8 cellular contexts compared by ENCODE assay signal in the genomic region with DNA sequence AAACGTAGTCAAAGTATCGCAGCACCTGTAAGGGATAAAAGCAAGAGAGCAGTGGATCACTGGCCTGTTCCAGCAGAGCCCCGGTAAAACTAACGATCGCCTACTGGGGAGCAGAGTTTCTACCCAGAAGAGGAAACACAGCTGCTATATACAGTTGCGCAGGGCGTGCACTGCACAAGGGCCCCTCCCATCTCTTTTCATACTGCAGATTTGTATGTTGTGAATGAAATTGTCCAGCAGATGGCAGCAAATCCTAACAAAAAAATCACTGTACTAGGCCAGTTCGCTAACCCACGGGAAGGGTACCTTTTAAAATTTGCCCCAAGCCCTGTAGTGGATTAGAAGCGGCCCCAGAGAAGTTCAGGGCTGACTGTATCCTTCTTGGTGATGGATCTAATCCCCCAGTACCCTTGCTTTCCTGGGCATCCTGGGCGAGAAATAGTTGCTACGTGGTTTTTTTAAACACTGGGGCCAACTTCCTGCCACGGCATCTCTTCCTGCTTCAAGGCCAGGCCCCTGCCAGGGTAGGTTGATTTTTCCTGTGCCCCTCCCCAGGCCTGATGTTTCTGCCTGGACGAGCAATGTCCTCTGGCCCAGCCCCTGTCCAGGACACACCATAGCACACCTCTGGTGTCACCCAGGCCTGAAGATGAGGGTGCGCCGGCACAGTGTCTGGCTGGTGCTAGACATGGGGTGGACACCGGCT.
DNase-seq lines count a peak whose midpoint lies in the region; ATAC-seq, FAIRE-seq and TF ChIP-seq lines count a peak whose summit lies in the region.

No MANE protein-coding gene starts in this region.

- DNase-seq in GM04504 (ENCODE audit: low read depth) (peak; percentile 53), SHP77 treated with DMSO at 0.1 percent for 48 hours (lab: John Stamatoyannopoulos, UW) (peak; percentile 37), foreskin keratinocyte (peak; percentile 24 to 43), pancreas (peak in 3 of 6 donors; percentile 39 to 59 (median 47)), transverse colon (peak; percentile 58)
- DNase-seq in Jurkat, Clone E6-1 (ENCODE audit: low read depth, low spot score), result peak; percentile 87
- peak; percentile 72 for DNase-seq in activated T-helper 1 cell treated with anti-CD3 and anti-CD28 coated beads, Interleukin-12 subunit alpha, Interleukin-12 subunit beta, Interleukin-2, Interleukin-4 antibody, amounts not matched to agents 30 ng/mL and 10 ng/mL and 1 ng/mL, durations not matched to agents 14 hours and 24 hours and 36 hours (ENCODE audit: low spot score)

- intact Hi-C loops in activated T-helper 1 cell treated with anti-CD3 and anti-CD28 coated beads, Interleukin-12 subunit alpha, Interleukin-12 subunit beta, Interleukin-2, Interleukin-4 antibody, amounts not matched to agents 30 ng/mL and 10 ng/mL and 1 ng/mL, durations not matched to agents 14 hours and 24 hours and 36 hours (cut with micrococcal nuclease), result loop anchor here (1.0 to 5.0 kb wide), 6 partner anchors 69 to 1209 kb away; no protein-coding TSS in a partner anchor
- intact Hi-C loops in pancreas (cut with DNase I), result loop anchor here in 2 of 3 donors (5.0 kb wide), 1 partner anchor 310 kb away; no protein-coding TSS in a partner anchor
- intact Hi-C loops in transverse colon (cut with DNase I; ENCODE audit: low total_unique reads), result loop anchor here (1.0 kb wide), 1 partner anchor 312 kb away; no protein-coding TSS in a partner anchor

- 32 to 40% methylated on average over 17 of the region's 17 CpGs for WGBS in pancreas, 2 donors
- WGBS in transverse colon (ENCODE audit: low coverage in 1 of 2), 2 donors, result 29 to 33% methylated on average over 6 to 17 of the region's 17 CpGs

- TF ChIP-seq CTCF in foreskin keratinocyte (conservative IDR thresholded peaks at IDR 0.05) (peak; percentile 83), pancreas (IDR thresholded peaks at IDR 0.05) (peak; percentile 33 to 69 (median 46)), transverse colon (IDR thresholded peaks at IDR 0.05) (peak; percentile 63 to 81 (median 72))

- peak; percentile 60 for ATAC-seq in foreskin keratinocyte
- peak; percentile 96 to 98 (median 96) for ATAC-seq in pancreas
- no peak for ATAC-seq in HG03045 (IDR thresholded peaks at IDR 0.05; ENCODE audit: unreplicated experiment)

- H3K4me3 ChIP-seq in Jurkat, Clone E6-1 (ENCODE audit: low read length), result peak overlapping the region; percentile 40
- H3K4me3 ChIP-seq in pancreas (no peak overlapping the region), transverse colon (no peak overlapping the region)

- H3K4me1 Mint-ChIP-seq in activated T-helper 1 cell treated with anti-CD3 and anti-CD28 coated beads, Interleukin-12 subunit alpha, Interleukin-12 subunit beta, Interleukin-2, Interleukin-4 antibody, amounts not matched to agents 30 ng/mL and 10 ng/mL and 1 ng/mL, durations not matched to agents 14 hours and 24 hours and 36 hours (ENCODE audit: low read depth), result peaks cover 16% of the 10 kb centered on the region

- peak overlapping the region; percentile 71 for H3K27ac Mint-ChIP-seq in activated T-helper 1 cell treated with anti-CD3 and anti-CD28 coated beads, Interleukin-12 subunit alpha, Interleukin-12 subunit beta, Interleukin-2, Interleukin-4 antibody, amounts not matched to agents 30 ng/mL and 10 ng/mL and 1 ng/mL, durations not matched to agents 14 hours and 24 hours and 36 hours

- H3K27me3 Mint-ChIP-seq in activated T-helper 1 cell treated with anti-CD3 and anti-CD28 coated beads, Interleukin-12 subunit alpha, Interleukin-12 subunit beta, Interleukin-2, Interleukin-4 antibody, amounts not matched to agents 30 ng/mL and 10 ng/mL and 1 ng/mL, durations not matched to agents 14 hours and 24 hours and 36 hours (ENCODE audit: insufficient read depth), result peaks cover 4% of the 10 kb centered on the region

- no peaks in the 10 kb centered on the region for H3K9me3 ChIP-seq in pancreas
- no peaks in the 10 kb centered on the region for H3K9me3 ChIP-seq in transverse colon

- in situ Hi-C loops in transverse colon (cut with MboI; ENCODE audit: low pct_ligation_motif_present in 1 of 4, low pct_unique_long_range_greater_than_20kb in 1 of 4, low sequenced_read_pairs in 3 of 4), result loop anchor here (5.0 to 25.0 kb wide), 2 partner anchors 315 to 435 kb away; no protein-coding TSS in a partner anchor

- no peak for FAIRE-seq in pancreas (lab: Jason Lieb, UNC)

- H3K27me3 ChIP-seq in foreskin keratinocyte (no peaks in the 10 kb centered on the region), pancreas (no peaks in the 10 kb centered on the region), transverse colon (peaks cover 7% of the 10 kb centered on the region)

- no peaks in the 10 kb centered on the region for H3K36me3 Mint-ChIP-seq in activated T-helper 1 cell treated with anti-CD3 and anti-CD28 coated beads, Interleukin-12 subunit alpha, Interleukin-12 subunit beta, Interleukin-2, Interleukin-4 antibody, amounts not matched to agents 30 ng/mL and 10 ng/mL and 1 ng/mL, durations not matched to agents 14 hours and 24 hours and 36 hours (ENCODE audit: low read depth)

- H3K4me1 ChIP-seq in foreskin keratinocyte (no peaks in the 10 kb centered on the region), pancreas (no peaks in the 10 kb centered on the region), transverse colon (peaks cover 0 to 4% (median 1%) of the 10 kb centered on the region in 4 donors)

- H3K9me3 Mint-ChIP-seq in activated T-helper 1 cell treated with anti-CD3 and anti-CD28 coated beads, Interleukin-12 subunit alpha, Interleukin-12 subunit beta, Interleukin-2, Interleukin-4 antibody, amounts not matched to agents 30 ng/mL and 10 ng/mL and 1 ng/mL, durations not matched to agents 14 hours and 24 hours and 36 hours, result no peaks in the 10 kb centered on the region

- H3K4me3 Mint-ChIP-seq in activated T-helper 1 cell treated with anti-CD3 and anti-CD28 coated beads, Interleukin-12 subunit alpha, Interleukin-12 subunit beta, Interleukin-2, Interleukin-4 antibody, amounts not matched to agents 30 ng/mL and 10 ng/mL and 1 ng/mL, durations not matched to agents 14 hours and 24 hours and 36 hours, result no peak overlapping the region

- H3K27ac ChIP-seq in foreskin keratinocyte, result no peak overlapping the region
- no peak overlapping the region for H3K27ac ChIP-seq in pancreas
- no peak overlapping the region for H3K27ac ChIP-seq in transverse colon

- TF ChIP-seq POLR2A in transverse colon (IDR thresholded peaks at IDR 0.05), result no peak

- no peaks in the 10 kb centered on the region for H3K36me3 ChIP-seq in pancreas
- no peaks in the 10 kb centered on the region for H3K36me3 ChIP-seq in transverse colon

- no peak for TF ChIP-seq EP300 in transverse colon (IDR thresholded peaks at IDR 0.05; ENCODE audit: low read depth)
